In genomic region chr1:151347523-151348246, GRCh38 we compare ENCODE assay signal across 7 cellular contexts. TPM values are rescaled to one million over a fixed set of nuclear protein-coding genes. Genes with fewer than 3 reads are reported as not detected.
DNase-seq lines count a peak whose midpoint lies in the region; ATAC-seq and TF ChIP-seq lines count a peak whose summit lies in the region.

No MANE protein-coding gene starts in this region.

- no peaks in the 10 kb centered on the region for H3K9me3 ChIP-seq in GM23248 (ENCODE audit: low read depth)
- H3K9me3 ChIP-seq in SK-N-MC (ENCODE audit: low read depth, low read length), result no peaks in the 10 kb centered on the region

- H3K27ac ChIP-seq in GM23248, result no peak overlapping the region
- H3K27ac ChIP-seq in SK-N-MC, result no peak overlapping the region
- peak overlapping the region; percentile 99 for H3K27ac ChIP-seq in foreskin keratinocyte

- H4K20me1 ChIP-seq in GM23248 (ENCODE audit: insufficient read depth), result no peaks in the 10 kb centered on the region

- H3K4me1 ChIP-seq in GM23248 (ENCODE audit: insufficient read depth) (0 out of 2 replicates have a peak, but pooled peaks cover 10% of the 10 kb centered on the region), foreskin keratinocyte (peaks cover 5% of the 10 kb centered on the region)

- peaks cover 46% of the 10 kb centered on the region for H3K4me1 Mint-ChIP-seq in stimulated activated memory B cell treated with anti-CD40 and anti-IgM and Interleukin-4, amounts not matched to agents 10 μg/mL and 1 μg/mL and 100 μg/mL, for 72 hours

- H3K4me2 ChIP-seq in GM23248 (ENCODE audit: unreplicated experiment), result peak overlapping the region; percentile 74

- no peaks in the 10 kb centered on the region for H3K27me3 ChIP-seq in GM23248 (replicated peaks; ENCODE audit: insufficient read depth)
- no peaks in the 10 kb centered on the region for H3K27me3 ChIP-seq in foreskin keratinocyte

- peaks cover 4% of the 10 kb centered on the region for H3K9me3 Mint-ChIP-seq in stimulated activated memory B cell treated with anti-CD40 and anti-IgM and Interleukin-4, amounts not matched to agents 10 μg/mL and 1 μg/mL and 100 μg/mL, for 72 hours

- H3K36me3 Mint-ChIP-seq in stimulated activated memory B cell treated with anti-CD40 and anti-IgM and Interleukin-4, amounts not matched to agents 10 μg/mL and 1 μg/mL and 100 μg/mL, for 72 hours, result peaks cover 40% of the 10 kb centered on the region

- no peak for TF ChIP-seq CTCF in foreskin keratinocyte (conservative IDR thresholded peaks at IDR 0.05)

- H3K4me3 ChIP-seq in GM23248 (peak overlapping the region; percentile 90), SK-N-MC (peak overlapping the region; percentile 87)

- DNase-seq in GM23248 (no peak), SK-N-MC (ENCODE audit: low read depth, low spot score) (no peak), foreskin keratinocyte (no peak), NCI-H2081 treated with DMSO at 0.1 percent for 48 hours (lab: John Stamatoyannopoulos, UW) (no peak), iPS-NIHi11 (ENCODE audit: low spot score) (no peak), NCI-H146 treated with DMSO at 0.1 percent for 48 hours (lab: John Stamatoyannopoulos, UW; ENCODE audit: unreplicated experiment) (no peak)

- peak overlapping the region; percentile 88 for H3K9ac ChIP-seq in GM23248
- no peak overlapping the region for H3K9ac ChIP-seq in SK-N-MC (ENCODE audit: insufficient read length)

- H3K27ac Mint-ChIP-seq in stimulated activated memory B cell treated with anti-CD40 and anti-IgM and Interleukin-4, amounts not matched to agents 10 μg/mL and 1 μg/mL and 100 μg/mL, for 72 hours, result peak overlapping the region; percentile 99

- in situ Hi-C loops in GM23248 (cut with MboI), result no loop called here

- no peaks in the 10 kb centered on the region for H3K27me3 Mint-ChIP-seq in stimulated activated memory B cell treated with anti-CD40 and anti-IgM and Interleukin-4, amounts not matched to agents 10 μg/mL and 1 μg/mL and 100 μg/mL, for 72 hours

- no peaks in the 10 kb centered on the region for H3K9me2 ChIP-seq in GM23248 (ENCODE audit: insufficient read depth)

- H3K79me2 ChIP-seq in GM23248 (ENCODE audit: insufficient read depth), result no peaks in the 10 kb centered on the region

- no peaks in the 10 kb centered on the region for H3F3A ChIP-seq in GM23248 (ENCODE audit: insufficient read depth)

- peak overlapping the region; percentile 92 for H3K4me3 Mint-ChIP-seq in stimulated activated memory B cell treated with anti-CD40 and anti-IgM and Interleukin-4, amounts not matched to agents 10 μg/mL and 1 μg/mL and 100 μg/mL, for 72 hours

- H3K36me3 ChIP-seq in GM23248 (ENCODE audit: low read depth) (no peaks in the 10 kb centered on the region), SK-N-MC (ENCODE audit: insufficient read depth, low read length) (peaks cover 17% of the 10 kb centered on the region; the same call in 1 of the 2 replicates)

- ATAC-seq in foreskin keratinocyte, result peak; percentile 2
- ATAC-seq in stimulated activated memory B cell treated with anti-CD40 and anti-IgM and Interleukin-4, amounts not matched to agents 10 μg/mL and 1 μg/mL and 100 μg/mL, for 72 hours, result no peak

- 41 to 42% methylated on average over 12 of the region's 12 CpGs for WGBS in GM23248 (ENCODE audit: low coverage in 1 of 2, low lambda C conversion rate in 2 of 2, missing lambda C conversion rate in 2 of 2), 2 experiments

- H2AFZ ChIP-seq in GM23248, result peak overlapping the region; percentile 93

RNA-seq across cellular contexts. Expression of gene RFX5, which starts 0.6 kb away (rescaled TPM):
- 14.4 and 20.0 TPM in 2 replicates for total RNA-seq in GM23248 (2014; rRNA removed; shearing (Covaris generic))
- polyA plus RNA-seq in GM23248 (2016; fragmentation: Nextera tagmentation; extraction: Ambion mirVana) (11.0 and 11.3 TPM in 2 replicates), foreskin keratinocyte (14.5 and 14.6 TPM in 2 replicates)
- 29.2 and 38.4 TPM in 2 replicates for total RNA-seq in foreskin keratinocyte

RNA-seq across cellular contexts. Expression of gene PI4KB, which starts 20.5 kb away (rescaled TPM):
- 51.7 and 65.9 TPM in 2 replicates for total RNA-seq in GM23248 (2014; rRNA removed; shearing (Covaris generic))
- polyA plus RNA-seq in GM23248 (2016; fragmentation: Nextera tagmentation; extraction: Ambion mirVana) (47.5 and 50.2 TPM in 2 replicates), foreskin keratinocyte (33.3 and 34.9 TPM in 2 replicates)
- 38.1 and 38.3 TPM in 2 replicates for total RNA-seq in foreskin keratinocyte

RNA-seq across cellular contexts. Expression of gene SELENBP1, which starts 24.8 kb away (rescaled TPM):
- 3.5 and 4.0 TPM in 2 replicates for total RNA-seq in GM23248 (2014; rRNA removed; shearing (Covaris generic))
- 3.0 and 3.8 TPM in 2 replicates for polyA plus RNA-seq in GM23248 (2016; fragmentation: Nextera tagmentation; extraction: Ambion mirVana)
- total RNA-seq in foreskin keratinocyte, result 1.6 and 2.6 TPM in 2 replicates
- 2.0 and 3.3 TPM in 2 replicates for polyA plus RNA-seq in foreskin keratinocyte

RNA-seq across cellular contexts. Expression of gene PSMB4, which starts 51.7 kb away (rescaled TPM):
- total RNA-seq in GM23248 (2014; rRNA removed; shearing (Covaris generic)), result 214 and 262 TPM in 2 replicates
- polyA plus RNA-seq in GM23248 (2016; fragmentation: Nextera tagmentation; extraction: Ambion mirVana) (186 and 193 TPM in 2 replicates), foreskin keratinocyte (392 and 412 TPM in 2 replicates)
- 318 and 323 TPM in 2 replicates for total RNA-seq in foreskin keratinocyte
